ENCODE assay signal across 19 cellular contexts in the genomic region with DNA sequence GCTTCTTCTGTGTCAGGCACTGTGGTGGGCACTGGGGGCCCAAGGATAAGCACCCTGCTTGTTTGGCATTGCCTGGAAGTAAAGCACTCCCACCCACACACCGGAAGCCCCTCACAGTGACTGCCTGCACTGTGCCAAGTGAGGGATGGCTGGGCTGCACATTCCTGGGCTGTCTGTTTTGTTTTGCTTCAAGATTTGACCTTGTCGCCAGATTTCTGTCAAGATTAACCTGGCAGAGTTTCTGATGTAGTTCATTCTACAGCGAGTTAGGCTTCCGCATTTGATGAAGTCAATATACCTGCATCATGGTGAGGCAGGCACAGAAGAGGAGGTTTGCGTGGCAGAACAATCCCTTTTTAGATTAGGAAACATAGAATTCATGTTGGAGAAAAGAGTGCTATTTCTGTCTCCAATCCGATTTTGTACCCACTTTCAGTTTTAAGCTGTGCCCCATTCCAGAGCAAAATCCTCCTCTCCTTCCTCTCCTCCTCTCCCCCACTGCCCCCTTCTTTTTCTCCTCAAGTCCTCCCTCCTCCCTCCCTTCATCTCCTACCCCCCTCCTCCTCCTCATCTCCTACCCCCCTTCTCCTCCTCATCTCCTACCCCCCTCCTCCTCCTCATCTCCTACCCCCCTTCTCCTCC.
"Had no signal": no experiment of that assay in that cellular context is flagged by ENCODE, and none has a peak within 500 bp of the region (broad histone marks: within the 10 kb centered on the region; RNA-seq: fewer than 3 reads in every experiment).

No MANE protein-coding gene starts in this region.

- H3K36me3 Mint-ChIP-seq: activated naive CD4-positive, alpha-beta T cell treated with anti-CD3 and anti-CD28 coated beads, Interleukin-2, amount 50 U/mL, for 72 hours had no signal

- H3K27me3 ChIP-seq: adrenal gland, cardiac muscle cell, left lung had no signal

- H3K27ac ChIP-seq: cardiac muscle cell, left lung had no signal

- H3K36me3 ChIP-seq: adrenal gland, cardiac muscle cell, left lung had no signal

- DNase-seq: activated CD4-positive, alpha-beta T cell treated with anti-CD3 and anti-CD28 coated beads for 36 hours; activated CD4-positive, alpha-beta T cell treated with anti-CD3 and anti-CD28 coated beads, Interleukin-2, amount 50 U/mL, for 48 hours; activated gamma-delta T cell treated with Interleukin-2 at 50 U/mL for 16 hours; activated T-cell treated with anti-CD3 and anti-CD28 coated beads for 4 hours; dermis blood vessel endothelial cell; effector memory CD4-positive, alpha-beta T cell; foreskin melanocyte; hypothalamus; kidney; left lung; stimulated activated CD4-positive, alpha-beta T cell treated with anti-CD3 and anti-CD28 coated beads, Interleukin-4, amount 100 ng/mL, for 4 hours; stimulated activated naive CD4-positive, alpha-beta T cell had no signal

- ATAC-seq: activated CD4-positive, alpha-beta T cell treated with anti-CD3 and anti-CD28 coated beads for 36 hours; activated naive CD4-positive, alpha-beta T cell treated with anti-CD3 and anti-CD28 coated beads, Interleukin-2, amount 50 U/mL, for 72 hours; left lung; sciatic nerve had no signal

- H3K27ac Mint-ChIP-seq: activated CD4-positive, alpha-beta T cell treated with anti-CD3 and anti-CD28 coated beads for 36 hours; activated naive CD4-positive, alpha-beta T cell treated with anti-CD3 and anti-CD28 coated beads, Interleukin-2, amount 50 U/mL, for 72 hours; activated T-helper 1 cell treated with anti-CD3 and anti-CD28 coated beads, Interleukin-12 subunit alpha, Interleukin-12 subunit beta, Interleukin-2, Interleukin-4 antibody, amounts not matched to agents 30 ng/mL and 10 ng/mL and 1 ng/mL, durations not matched to agents 14 hours and 24 hours and 36 hours had no signal

- H3K4me1 ChIP-seq: left lung had no signal

- H3K4me1 Mint-ChIP-seq: activated CD4-positive, alpha-beta T cell treated with anti-CD3 and anti-CD28 coated beads for 36 hours had no signal

- H3K4me3 ChIP-seq: cardiac muscle cell, left lung had no signal

- H3K4me3 Mint-ChIP-seq: activated CD4-positive, alpha-beta T cell treated with anti-CD3 and anti-CD28 coated beads for 36 hours; activated T-helper 1 cell treated with anti-CD3 and anti-CD28 coated beads, Interleukin-12 subunit alpha, Interleukin-12 subunit beta, Interleukin-2, Interleukin-4 antibody, amounts not matched to agents 30 ng/mL and 10 ng/mL and 1 ng/mL, durations not matched to agents 14 hours and 24 hours and 36 hours; neural crest cell; T-helper 2 cell treated with Interferon-gamma antibody and Interleukin-4, amounts not matched to agents 5 μg/mL and 100 μg/mL, for 36 hours had no signal

- H3K9me3 ChIP-seq: adrenal gland, left lung had no signal

- H3K9me3 Mint-ChIP-seq: activated naive CD4-positive, alpha-beta T cell treated with anti-CD3 and anti-CD28 coated beads, Interleukin-2, amount 50 U/mL, for 72 hours; activated T-helper 1 cell treated with anti-CD3 and anti-CD28 coated beads, Interleukin-12 subunit alpha, Interleukin-12 subunit beta, Interleukin-2, Interleukin-4 antibody, amounts not matched to agents 30 ng/mL and 10 ng/mL and 1 ng/mL, durations not matched to agents 14 hours and 24 hours and 36 hours; neural crest cell; T-helper 2 cell treated with Interferon-gamma antibody and Interleukin-4, amounts not matched to agents 5 μg/mL and 100 μg/mL, for 36 hours had no signal
